8 cellular contexts compared by ENCODE assay signal in genomic region chr17:68200689-68201424, GRCh38. TPM values are rescaled to one million over a fixed set of nuclear protein-coding genes. Genes with fewer than 3 reads are reported as not detected.
A peak's percentile ranks its signal among the peaks of the same experiment; 100 is the strongest.
DNase-seq lines count a peak whose midpoint lies in the region; ATAC-seq and TF ChIP-seq lines count a peak whose summit lies in the region.

No MANE protein-coding gene starts in this region.

- H3K9me3 ChIP-seq in ascending aorta: no peaks in the 10 kb centered on the region
- H3K9me3 ChIP-seq in sigmoid colon: no peaks in the 10 kb centered on the region

- H3K36me3 ChIP-seq in ascending aorta: no peaks in the 10 kb centered on the region
- no peaks in the 10 kb centered on the region for H3K36me3 ChIP-seq in sigmoid colon

- H3K27ac ChIP-seq in ascending aorta: no peak overlapping the region
- H3K27ac ChIP-seq in sigmoid colon: no peak overlapping the region

- DNase-seq in Ammon's horn (ENCODE audit: low spot score): peak; percentile 76
- DNase-seq in NCI-H128 (lab: John Stamatoyannopoulos, UW; ENCODE audit: unreplicated experiment): peak; percentile 42
- DNase-seq in T-helper 2 cell: peak; percentile 43 to 77 (median 62)
- peak in 1 of 2 donors; percentile 88 for DNase-seq in ascending aorta (ENCODE audit: low spot score in 2 of 2)
- peak; percentile 72 for DNase-seq in hepatic stellate cell (ENCODE audit: low spot score)
- DNase-seq in sigmoid colon: peak; percentile 86

- 3% methylated on average over 31 of the region's 31 CpGs for WGBS in sigmoid colon, 2 donors

- TF ChIP-seq POLR2A in sigmoid colon (IDR thresholded peaks at IDR 0.05): no peak

- ATAC-seq in GM21423 (IDR thresholded peaks at IDR 0.05; ENCODE audit: unreplicated experiment) (peak; percentile 32), HG03025 (IDR thresholded peaks at IDR 0.05; ENCODE audit: low FRiP score, unreplicated experiment) (no peak)

- H3K27me3 ChIP-seq in ascending aorta (peaks cover 36% of the 10 kb centered on the region), sigmoid colon (peaks cover 48 to 64% (median 61%) of the 10 kb centered on the region in 3 donors)

- intact Hi-C loops in ascending aorta (cut with DNase I) (loop anchor here (2.0 to 10.0 kb wide), 3 partner anchors 28 to 376 kb away; partner anchors contain the start of gene BPTF), sigmoid colon (cut with DNase I) (loop anchor here (1.0 kb wide), 1 partner anchor 29 kb away; no protein-coding TSS in a partner anchor)

- H3K4me1 ChIP-seq in ascending aorta: peaks cover 34 to 52% of the 10 kb centered on the region in 2 donors
- H3K4me1 ChIP-seq in sigmoid colon: peaks cover 0 to 60% (median 58%) of the 10 kb centered on the region in 4 donors

- H3K4me3 ChIP-seq in ascending aorta (peak overlapping the region; percentile 44 to 62), sigmoid colon (peak overlapping the region in 3 of 4 donors; percentile 22 to 30 (median 30))

- TF ChIP-seq EP300 in sigmoid colon (IDR thresholded peaks at IDR 0.05): no peak

- TF ChIP-seq CTCF in ascending aorta (IDR thresholded peaks at IDR 0.05): peak; percentile 80 to 92 (median 88)
- TF ChIP-seq CTCF in sigmoid colon (IDR thresholded peaks at IDR 0.05): peak; percentile 69 to 95 (median 84)

RNA-seq across cellular contexts. Expression of gene AMZ2, which starts 47.0 kb away (rescaled TPM):
- 41.6 TPM for total RNA-seq in ascending aorta
- 10 to 100 TPM; 55.9 to 80.1 (median 62.8) TPM for total RNA-seq in sigmoid colon
- 10 to 100 TPM; 30.8 to 34.7 (median 34.2) TPM for polyA plus RNA-seq in sigmoid colon
